In genomic region chr6:8437813-8438212, GRCh38 we compare ENCODE assay signal across 19 cellular contexts. TPM values are rescaled to one million over a fixed set of nuclear protein-coding genes. Genes with fewer than 3 reads are reported as not detected.
DNase-seq lines count a peak whose midpoint lies in the region; ATAC-seq, FAIRE-seq and TF ChIP-seq lines count a peak whose summit lies in the region.
"Had no signal": no experiment of that assay in that cellular context is flagged by ENCODE, and none has a peak within 500 bp of the region (broad histone marks: within the 10 kb centered on the region; RNA-seq: fewer than 3 reads in every experiment).

No MANE protein-coding gene starts in this region.

- no peak for ATAC-seq in CD4-positive, CD25-positive, alpha-beta regulatory T cell (ENCODE audit: low read depth in 2 of 2)
- no peak for ATAC-seq in CD4-positive, alpha-beta T cell (ENCODE audit: poor library complexity)
- ATAC-seq in HG03460 (IDR thresholded peaks at IDR 0.05; ENCODE audit: unreplicated experiment) (no peak), GM18873 (IDR thresholded peaks at IDR 0.05; ENCODE audit: low FRiP score, unreplicated experiment) (no peak)
- ATAC-seq: A549 had no signal

- peaks cover 21 to 33% (median 26%) of the 10 kb centered on the region in 4 donors for H3K4me1 Mint-ChIP-seq in CD4-positive, CD25-positive, alpha-beta regulatory T cell
- H3K4me1 Mint-ChIP-seq in CD4-positive, alpha-beta T cell (ENCODE audit: low read depth): peaks cover 37% of the 10 kb centered on the region
- peaks cover 21% of the 10 kb centered on the region for H3K4me1 Mint-ChIP-seq in activated T-helper 2 cell treated with anti-CD3 and anti-CD28 coated beads, Interferon-gamma antibody, Interleukin-2, Interleukin-4, amounts not matched to agents 10 μg/mL and 5 μg/mL and 100 μg/mL, durations not matched to agents 14 hours and 24 hours and 36 hours (ENCODE audit: low read depth)
- peaks cover 28% of the 10 kb centered on the region for H3K4me1 Mint-ChIP-seq in neural crest cell

- DNase-seq in CD4-positive, CD25-positive, alpha-beta regulatory T cell: no peak
- DNase-seq in CD4-positive, alpha-beta T cell: no peak
- DNase-seq in activated T-helper 2 cell treated with anti-CD3 and anti-CD28 coated beads, Interferon-gamma antibody, Interleukin-2, Interleukin-4, amounts not matched to agents 10 μg/mL and 5 μg/mL and 100 μg/mL, durations not matched to agents 14 hours and 24 hours and 36 hours (ENCODE audit: low spot score): no peak
- DNase-seq in neural crest cell (ENCODE audit: low read depth, low spot score) (no peak), RCC 7860 (ENCODE audit: low spot score) (no peak), retina (no peak)
- DNase-seq: Calu3, DMS 273 treated with DMSO at 0.1 percent for 48 hours, DMS79, GOT3, H9 had no signal

- H3K27me3 Mint-ChIP-seq in CD4-positive, CD25-positive, alpha-beta regulatory T cell: peaks cover 14% of the 10 kb centered on the region
- H3K27me3 Mint-ChIP-seq in CD4-positive, alpha-beta T cell: no peaks in the 10 kb centered on the region
- no peaks in the 10 kb centered on the region for H3K27me3 Mint-ChIP-seq in activated T-helper 2 cell treated with anti-CD3 and anti-CD28 coated beads, Interferon-gamma antibody, Interleukin-2, Interleukin-4, amounts not matched to agents 10 μg/mL and 5 μg/mL and 100 μg/mL, durations not matched to agents 14 hours and 24 hours and 36 hours (ENCODE audit: low read depth)
- H3K27me3 Mint-ChIP-seq in neural crest cell (ENCODE audit: low read depth): no peaks in the 10 kb centered on the region
- H3K27me3 Mint-ChIP-seq: IgD-negative memory B cell had no signal

- peaks cover 20% of the 10 kb centered on the region for H3K4me1 ChIP-seq in CD4-positive, CD25-positive, alpha-beta regulatory T cell (ENCODE audit: control insufficient read depth, insufficient read depth, low read length, poor library complexity, severe bottlenecking)

- peak overlapping the region in 2 of 3 donors; percentile 32 to 57 for H3K27ac Mint-ChIP-seq in CD4-positive, CD25-positive, alpha-beta regulatory T cell
- H3K27ac Mint-ChIP-seq in CD4-positive, alpha-beta T cell: peak overlapping the region; percentile 60
- peak overlapping the region; percentile 15 for H3K27ac Mint-ChIP-seq in activated T-helper 2 cell treated with anti-CD3 and anti-CD28 coated beads, Interferon-gamma antibody, Interleukin-2, Interleukin-4, amounts not matched to agents 10 μg/mL and 5 μg/mL and 100 μg/mL, durations not matched to agents 14 hours and 24 hours and 36 hours
- no peak overlapping the region for H3K27ac Mint-ChIP-seq in neural crest cell (ENCODE audit: unreplicated experiment)
- H3K27ac Mint-ChIP-seq: H9 had no signal

- no peaks in the 10 kb centered on the region for H3K9me3 ChIP-seq in CD4-positive, CD25-positive, alpha-beta regulatory T cell (ENCODE audit: control insufficient read depth in 2 of 2, low read length in 2 of 2)
- H3K9me3 ChIP-seq in CD4-positive, alpha-beta T cell (ENCODE audit: control insufficient read depth, low read length): no peaks in the 10 kb centered on the region
- H3K9me3 ChIP-seq: A549 had no signal

- peaks cover 3% of the 10 kb centered on the region for H3K36me3 Mint-ChIP-seq in CD4-positive, CD25-positive, alpha-beta regulatory T cell
- peaks cover 20% of the 10 kb centered on the region for H3K36me3 Mint-ChIP-seq in CD4-positive, alpha-beta T cell (ENCODE audit: low read depth)
- peaks cover 8% of the 10 kb centered on the region for H3K36me3 Mint-ChIP-seq in activated T-helper 2 cell treated with anti-CD3 and anti-CD28 coated beads, Interferon-gamma antibody, Interleukin-2, Interleukin-4, amounts not matched to agents 10 μg/mL and 5 μg/mL and 100 μg/mL, durations not matched to agents 14 hours and 24 hours and 36 hours (ENCODE audit: low read depth)
- peaks cover 3% of the 10 kb centered on the region for H3K36me3 Mint-ChIP-seq in neural crest cell (ENCODE audit: low read depth)

- FAIRE-seq in RCC 7860 (lab: Jason Lieb, UNC): no peak
- FAIRE-seq: A549, G401.6, GM12891 had no signal

- H3K27ac ChIP-seq in CD4-positive, CD25-positive, alpha-beta regulatory T cell (ENCODE audit: insufficient read depth, low read length, poor library complexity, severe bottlenecking): no peak overlapping the region
- no peak overlapping the region for H3K27ac ChIP-seq in CD4-positive, alpha-beta T cell (ENCODE audit: low read depth, low read length)
- H3K27ac ChIP-seq: A549, KMS-11 had no signal

- POLR2A ChIA-PET in CD4-positive, alpha-beta T cell (lab: Charles Lee): interaction anchor here (2.9 kb wide), 1 partner anchor 335 kb away, joined by 10 read pairs; the partner anchor contains the start of gene EEF1E1

- peaks cover 0 to 2% (median 0%) of the 10 kb centered on the region in 7 donors for H3K9me3 Mint-ChIP-seq in CD4-positive, CD25-positive, alpha-beta regulatory T cell
- H3K9me3 Mint-ChIP-seq in CD4-positive, alpha-beta T cell: no peaks in the 10 kb centered on the region
- peaks cover 4% of the 10 kb centered on the region for H3K9me3 Mint-ChIP-seq in activated T-helper 2 cell treated with anti-CD3 and anti-CD28 coated beads, Interferon-gamma antibody, Interleukin-2, Interleukin-4, amounts not matched to agents 10 μg/mL and 5 μg/mL and 100 μg/mL, durations not matched to agents 14 hours and 24 hours and 36 hours
- no peaks in the 10 kb centered on the region for H3K9me3 Mint-ChIP-seq in neural crest cell
- H3K9me3 Mint-ChIP-seq: H9 had no signal

- H3K4me3 Mint-ChIP-seq in CD4-positive, CD25-positive, alpha-beta regulatory T cell: peak overlapping the region in 3 of 4 donors; percentile 58 to 90 (median 63)
- H3K4me3 Mint-ChIP-seq in CD4-positive, alpha-beta T cell: peak overlapping the region; percentile 78
- H3K4me3 Mint-ChIP-seq in activated T-helper 2 cell treated with anti-CD3 and anti-CD28 coated beads, Interferon-gamma antibody, Interleukin-2, Interleukin-4, amounts not matched to agents 10 μg/mL and 5 μg/mL and 100 μg/mL, durations not matched to agents 14 hours and 24 hours and 36 hours (ENCODE audit: low read depth): no peak overlapping the region
- H3K4me3 Mint-ChIP-seq in neural crest cell: peak overlapping the region; percentile 73
- H3K4me3 Mint-ChIP-seq: CD14-positive monocyte, H9 had no signal

- CTCF ChIA-PET in CD4-positive, alpha-beta T cell (lab: Charles Lee): no interaction called here

- H3K27me3 ChIP-seq in CD4-positive, CD25-positive, alpha-beta regulatory T cell (ENCODE audit: control insufficient read depth, insufficient read depth, low read length): no peaks in the 10 kb centered on the region
- H3K27me3 ChIP-seq in CD4-positive, alpha-beta T cell (ENCODE audit: control insufficient read depth, insufficient read depth, low read length): no peaks in the 10 kb centered on the region

- intact Hi-C loops in CD4-positive, alpha-beta T cell (cut with DNase I, micrococcal nuclease): loop anchor here (5.0 to 10.0 kb wide), 7 partner anchors 333 to 1964 kb away; partner anchors contain the start of genes BLOC1S5 (in 1 of the 2), EEF1E1 (in 1 of the 2), SNRNP48 (in 1 of the 2) and SSR1 (in 1 of the 2)
- intact Hi-C loops in activated T-helper 2 cell treated with anti-CD3 and anti-CD28 coated beads, Interferon-gamma antibody, Interleukin-2, Interleukin-4, amounts not matched to agents 10 μg/mL and 5 μg/mL and 100 μg/mL, durations not matched to agents 14 hours and 24 hours and 36 hours (cut with micrococcal nuclease): loop anchor here (5.0 to 10.0 kb wide), 2 partner anchors 523 to 1126 kb away; partner anchors contain the start of genes SSR1 and TXNDC5

- H3K4me3 ChIP-seq in CD4-positive, CD25-positive, alpha-beta regulatory T cell (ENCODE audit: low read depth, low read length): no peak overlapping the region
- H3K4me3 ChIP-seq: A549 had no signal

- no peaks in the 10 kb centered on the region for H3K36me3 ChIP-seq in CD4-positive, CD25-positive, alpha-beta regulatory T cell (ENCODE audit: control insufficient read depth, insufficient read depth, low read length)

- no peak for TF ChIP-seq CTCF in CD4-positive, alpha-beta T cell (IDR thresholded peaks at IDR 0.05)
- no peak for TF ChIP-seq CTCF in neural crest cell (conservative IDR thresholded peaks at IDR 0.05)

RNA-seq across cellular contexts. Expression of gene SLC35B3, which starts 2.5 kb away (rescaled TPM):
- total RNA-seq in CD4-positive, CD25-positive, alpha-beta regulatory T cell: 8.4 TPM
- polyA plus RNA-seq in CD4-positive, CD25-positive, alpha-beta regulatory T cell: 10 to 100 TPM; 11.3 to 14.8 (median 12.7) TPM
- total RNA-seq in CD4-positive, alpha-beta T cell: 1 to 10 TPM; 2.4 TPM
- 6.3 and 7.0 TPM in 2 replicates for total RNA-seq in activated T-helper 2 cell treated with anti-CD3 and anti-CD28 coated beads, Interferon-gamma antibody, Interleukin-2, Interleukin-4, amounts not matched to agents 10 μg/mL and 5 μg/mL and 100 μg/mL, durations not matched to agents 14 hours and 24 hours and 36 hours
- total RNA-seq in neural crest cell: 13.3 and 13.9 TPM in 2 replicates
